In the genomic region with DNA sequence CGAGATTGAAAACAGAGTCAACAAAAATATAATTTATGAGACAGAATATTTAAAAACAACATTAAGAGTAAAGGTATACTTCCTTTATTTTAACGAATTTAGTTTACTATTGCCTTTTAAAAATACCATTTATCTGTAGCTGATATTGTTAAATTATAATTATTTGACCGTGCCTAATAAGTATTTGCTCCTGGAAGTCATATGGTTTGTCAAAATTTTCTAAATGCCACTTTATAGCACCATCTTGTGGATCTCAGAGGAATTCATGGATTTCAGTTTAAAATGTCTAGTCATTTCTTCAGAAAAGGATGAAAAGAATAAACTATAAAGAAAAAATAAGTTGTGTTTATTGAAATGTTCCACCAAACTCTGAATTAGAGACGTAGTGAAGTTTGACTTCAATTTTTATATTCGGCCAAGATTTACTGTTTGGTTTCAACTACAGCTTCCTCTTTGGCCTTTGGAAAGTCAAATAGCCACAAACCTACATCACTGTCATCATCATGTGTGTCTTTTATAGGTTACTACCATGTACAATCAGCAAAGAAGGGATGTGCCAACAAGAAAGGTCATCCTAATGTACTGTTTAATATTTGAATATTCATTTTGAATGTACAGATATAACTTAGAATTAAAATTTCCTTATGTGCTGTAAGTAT, we compare ENCODE assay signal across 1 cellular context.
A peak's percentile ranks its signal among the peaks of the same experiment; 100 is the strongest.
TF ChIP-seq lines count a peak whose summit lies in the region.

No MANE protein-coding gene starts in this region.

TF ChIP-seq in H1, 55 proteins besides CTCF, POLR2A, EP300 and RAD21:
- 0 out of 2 replicates have a peak, but pooled peaks have one; percentile 22 for TF ChIP-seq MAFK (IDR thresholded peaks at IDR 0.05; ENCODE audit: low read depth, low read length)
- TF ChIP-seq CREB1 (IDR thresholded peaks at IDR 0.05), result no peak
- peak; percentile 34; the same call in 1 of the 2 replicates for TF ChIP-seq BACH1 (IDR thresholded peaks at IDR 0.05; ENCODE audit: low read length)
